1 cellular context compared by ENCODE assay signal in the genomic region with DNA sequence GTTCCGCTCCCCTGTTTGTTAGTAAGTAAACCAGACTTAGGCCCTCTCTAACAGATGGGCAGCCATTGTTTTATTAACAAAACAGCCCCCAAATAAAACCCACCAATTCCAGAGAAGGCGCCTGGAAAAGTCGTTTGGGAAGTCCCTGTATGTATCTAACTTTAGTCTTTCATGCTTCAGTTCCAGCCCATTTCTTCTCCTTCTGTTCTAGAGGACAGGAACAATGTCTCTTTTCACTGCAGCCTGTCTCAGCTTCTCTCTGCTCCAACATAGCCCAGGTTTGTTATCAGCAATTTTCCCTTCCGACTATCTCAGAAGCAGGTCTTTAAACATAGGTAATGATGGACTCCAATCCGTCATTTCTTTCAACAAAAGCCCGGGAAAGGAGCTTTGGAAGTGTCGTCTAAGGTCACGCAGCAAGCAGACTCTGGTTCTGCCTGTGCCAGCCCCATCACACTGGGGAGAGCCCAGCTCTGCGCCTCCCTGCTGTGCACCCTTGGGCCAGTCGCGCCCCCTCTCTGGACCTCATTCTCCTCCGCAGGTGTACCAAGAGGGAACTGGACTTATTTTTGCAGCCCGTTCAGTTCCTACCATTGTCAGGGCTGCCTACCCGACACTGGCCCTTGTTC.
TF ChIP-seq lines count a peak whose summit lies in the region.

No MANE protein-coding gene starts in this region.

TF ChIP-seq in GM12878, 131 proteins besides CTCF, POLR2A, EP300 and RAD21 (continued from another document):
- TF ChIP-seq, protein P1, sequence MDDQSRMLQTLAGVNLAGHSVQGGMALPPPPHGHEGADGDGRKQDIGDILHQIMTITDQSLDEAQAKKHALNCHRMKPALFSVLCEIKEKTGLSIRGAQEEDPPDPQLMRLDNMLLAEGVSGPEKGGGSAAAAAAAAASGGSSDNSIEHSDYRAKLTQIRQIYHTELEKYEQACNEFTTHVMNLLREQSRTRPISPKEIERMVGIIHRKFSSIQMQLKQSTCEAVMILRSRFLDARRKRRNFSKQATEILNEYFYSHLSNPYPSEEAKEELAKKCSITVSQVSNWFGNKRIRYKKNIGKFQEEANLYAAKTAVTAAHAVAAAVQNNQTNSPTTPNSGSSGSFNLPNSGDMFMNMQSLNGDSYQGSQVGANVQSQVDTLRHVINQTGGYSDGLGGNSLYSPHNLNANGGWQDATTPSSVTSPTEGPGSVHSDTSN (IDR thresholded peaks at IDR 0.05; ENCODE audit: insufficient replicate concordance, low read depth, low read length) = no peak
- no peak for TF ChIP-seq BCLAF1 (IDR thresholded peaks at IDR 0.05)
- no peak for TF ChIP-seq TCF3 (IDR thresholded peaks at IDR 0.05; ENCODE audit: borderline replicate concordance, insufficient read depth, low read depth, low read length)
- TF ChIP-seq BMI1 (IDR thresholded peaks at IDR 0.05; ENCODE audit: borderline replicate concordance) = no peak
- TF ChIP-seq BHLHE40 (IDR thresholded peaks at IDR 0.05; ENCODE audit: borderline replicate concordance in 1 of 2, low read depth in 2 of 2, low read length in 1 of 2) = no peak
- TF ChIP-seq NR2C2 (IDR thresholded peaks at IDR 0.05; ENCODE audit: borderline replicate concordance, control insufficient read depth, insufficient read length, low read depth) = no peak
- peak; percentile 68; the same call in 1 of the 2 replicates for TF ChIP-seq DPF2 (IDR thresholded peaks at IDR 0.05)
- TF ChIP-seq ZBTB11 (CRISPR knock-in tag; IDR thresholded peaks at IDR 0.05) = no peak
- no peak for TF ChIP-seq HDAC2 (IDR thresholded peaks at IDR 0.05)
- TF ChIP-seq YY1 (IDR thresholded peaks at IDR 0.05; ENCODE audit: low read depth, low read length) = no peak
- no peak for TF ChIP-seq CREB1 (IDR thresholded peaks at IDR 0.05; ENCODE audit: low read depth)
- no peak for TF ChIP-seq GABPA (IDR thresholded peaks at IDR 0.05; ENCODE audit: low read depth)
- no peak for TF ChIP-seq SREBF1 (IDR thresholded peaks at IDR 0.05; ENCODE audit: low read length)
- 0 out of 2 replicates have a peak, but pooled peaks have one; percentile 48 for TF ChIP-seq RCOR1 (conservative IDR thresholded peaks at IDR 0.05; ENCODE audit: low read depth, low read length)
- TF ChIP-seq RFX5 (IDR thresholded peaks at IDR 0.05; ENCODE audit: low read depth, low read length) = no peak
- TF ChIP-seq EED (IDR thresholded peaks at IDR 0.05; ENCODE audit: low read depth) = no peak
- 0 out of 4 replicates have a peak, but pooled peaks of 1 of the 2 experiments have one; percentile 11 for TF ChIP-seq ETV6 (conservative IDR thresholded peaks at IDR 0.05 in 1 of 2, IDR thresholded peaks at IDR 0.05 in 1 of 2; ENCODE audit: borderline replicate concordance in 1 of 2, low read depth in 1 of 2)
- no peak for TF ChIP-seq MAX (IDR thresholded peaks at IDR 0.05; ENCODE audit: low read depth, low read length)
- no peak for TF ChIP-seq NR2C1 (IDR thresholded peaks at IDR 0.05)
- TF ChIP-seq NKRF (conservative IDR thresholded peaks at IDR 0.05) = peak; percentile 55; the same call in 1 of the 2 replicates
